In the genomic region with DNA sequence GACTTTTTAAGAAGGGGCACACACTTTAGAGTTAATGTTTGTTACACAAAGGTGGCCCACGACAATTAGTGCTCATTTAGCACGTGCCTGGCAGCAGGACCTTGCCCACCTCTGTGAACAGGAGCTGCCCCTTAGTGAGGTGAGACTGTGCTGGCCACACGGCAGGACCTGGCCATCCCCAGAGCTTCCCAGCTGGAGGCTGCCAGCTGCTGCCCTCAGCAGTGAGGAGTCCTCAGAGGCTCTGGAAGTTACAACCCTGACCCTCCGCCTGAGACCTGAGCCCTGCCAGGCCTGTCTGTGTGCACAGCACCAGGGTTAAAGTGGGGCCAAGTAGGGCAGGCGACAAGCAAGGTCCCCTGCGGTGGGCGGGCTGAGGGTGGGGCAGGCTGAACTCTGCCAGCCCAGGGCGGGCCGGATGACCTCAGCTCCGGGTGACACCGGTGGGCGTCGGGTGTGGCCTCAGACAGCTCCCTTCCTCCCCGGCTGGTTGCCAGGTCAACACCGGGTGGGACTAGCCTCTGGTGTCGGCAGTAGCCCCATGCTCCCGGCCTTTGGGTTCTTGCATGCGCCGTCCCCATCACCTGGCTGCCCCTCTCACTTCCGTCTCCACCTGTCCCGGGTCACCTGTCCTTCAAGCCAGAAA, we compare ENCODE assay signal across 9 cellular contexts. TPM values are rescaled to one million over a fixed set of nuclear protein-coding genes. Genes with fewer than 3 reads are reported as not detected.
DNase-seq lines count a peak whose midpoint lies in the region; ATAC-seq, FAIRE-seq and TF ChIP-seq lines count a peak whose summit lies in the region.
"Had no signal": no experiment of that assay in that cellular context is flagged by ENCODE, and none has a peak within 500 bp of the region (broad histone marks: within the 10 kb centered on the region; RNA-seq: fewer than 3 reads in every experiment).

No MANE protein-coding gene starts in this region.

- H3K4me1 ChIP-seq in OCI-LY1 (ENCODE audit: insufficient read depth, low read length, severe bottlenecking) (peaks cover 16% of the 10 kb centered on the region), pancreas (peaks cover 0 to 8% (median 0%) of the 10 kb centered on the region in 3 donors)

- no peak for FAIRE-seq in pancreas (lab: Jason Lieb, UNC)

- peak; percentile 12 to 31 (median 20) for ATAC-seq in pancreas
- ATAC-seq in GM21529 (IDR thresholded peaks at IDR 0.05; ENCODE audit: unreplicated experiment) = no peak

- DNase-seq in GM03348 (ENCODE audit: low spot score) = peak; percentile 49
- no peak for DNase-seq in fibroblast of pulmonary artery (ENCODE audit: low read depth)
- peak in 5 of 6 donors; percentile 39 to 85 (median 57) for DNase-seq in pancreas
- DNase-seq in NCI-H1436 (lab: John Stamatoyannopoulos, UW) = no peak
- DNase-seq in germinal center (ENCODE audit: low spot score) = no peak
- DNase-seq in NOMO-1 treated with dmso at 0.1 percent for 144 hours (lab: John Stamatoyannopoulos, UW; ENCODE audit: unreplicated experiment) = no peak

- H3K9me2 ChIP-seq in OCI-LY1 (ENCODE audit: low read depth, low read length) = no peaks in the 10 kb centered on the region

- H2AFZ ChIP-seq in OCI-LY1 (ENCODE audit: low read length) = no peak overlapping the region

- H4K20me1 ChIP-seq in OCI-LY1 (ENCODE audit: insufficient read depth, low read length) = no peaks in the 10 kb centered on the region

- H3F3A ChIP-seq in OCI-LY1 (ENCODE audit: insufficient read depth, low read length) = no peaks in the 10 kb centered on the region

- H3K27me3 ChIP-seq in OCI-LY1 (ENCODE audit: insufficient read depth, low read length) = 0 out of 2 replicates have a peak, but pooled peaks cover 3% of the 10 kb centered on the region
- H3K27me3 ChIP-seq in pancreas = no peaks in the 10 kb centered on the region

- H3K4me3 ChIP-seq in OCI-LY1 (ENCODE audit: low read depth, low read length, poor library complexity, severe bottlenecking) (peak overlapping the region; percentile 59), fibroblast of pulmonary artery (replicated peaks; ENCODE audit: low read depth, low read length) (peak overlapping the region; percentile 44), pancreas (peak overlapping the region in 2 of 4 donors; percentile 38 to 47)

- H3K36me3 ChIP-seq in OCI-LY1 (ENCODE audit: insufficient read depth, low read length) (no peaks in the 10 kb centered on the region), pancreas (no peaks in the 10 kb centered on the region)

- no peak for TF ChIP-seq CTCF in OCI-LY1 (IDR thresholded peaks at IDR 0.05; ENCODE audit: low read length)
- TF ChIP-seq CTCF in fibroblast of pulmonary artery (IDR thresholded peaks at IDR 0.05; ENCODE audit: low read length, missing control alignments) = no peak
- no peak for TF ChIP-seq CTCF in pancreas (IDR thresholded peaks at IDR 0.05)

- H3K27ac ChIP-seq in OCI-LY1 (ENCODE audit: low read depth, low read length, poor library complexity, severe bottlenecking) (peak overlapping the region; percentile 56), pancreas (peak overlapping the region; percentile 23 to 70 (median 49))

- peak overlapping the region; percentile 53 for H3K9ac ChIP-seq in OCI-LY1 (ENCODE audit: low read length)

- intact Hi-C loops in pancreas (cut with DNase I) = loop anchor here in 1 of 3 donors (5.0 kb wide), 1 partner anchor 217 kb away; no protein-coding TSS in a partner anchor

- H3K4me2 ChIP-seq in OCI-LY1 (ENCODE audit: low read length) = peak overlapping the region; percentile 72

- no peaks in the 10 kb centered on the region for H3K79me2 ChIP-seq in OCI-LY1 (ENCODE audit: insufficient read depth, low read length)

- H3K9me3 ChIP-seq in OCI-LY1 (ENCODE audit: low read length) (no peaks in the 10 kb centered on the region), pancreas (no peaks in the 10 kb centered on the region)

- WGBS in pancreas, 2 donors = 16 to 18% methylated on average over 19 to 21 of the region's 21 CpGs

RNA-seq across cellular contexts. Expression of gene LBHD2, which starts 9.2 kb away (rescaled TPM):
- not detected for total RNA-seq in pancreas
- not detected for polyA plus RNA-seq in pancreas
- total RNA-seq: mononuclear cell had no signal

RNA-seq across cellular contexts. Expression of gene CDC42BPB, which starts 17.5 kb away (rescaled TPM):
- total RNA-seq in pancreas = 10 to 100 TPM; 27.2 to 45.5 (median 31.0) TPM
- 10 to 100 TPM; 33.5 to 34.5 TPM for polyA plus RNA-seq in pancreas

RNA-seq across cellular contexts. Expression of gene EXOC3L4, which starts 19.7 kb away (rescaled TPM):
- 1 to 10 TPM in 4 of 6 donors, under 1 TPM in 2; 0.63 to 6.2 (median 1.3) TPM for total RNA-seq in pancreas
- polyA plus RNA-seq in pancreas = 1 to 10 TPM; 5.0 to 8.9 TPM
- total RNA-seq: mononuclear cell had no signal

RNA-seq across cellular contexts. Expression of gene TNFAIP2, which starts 48.4 kb away (rescaled TPM):
- 100 to 1,000 TPM in 1 of 6 donors, 10 to 100 TPM in 3, 1 to 10 TPM in 2; 7.0 to 188 (median 27.7) TPM for total RNA-seq in pancreas
- polyA plus RNA-seq in pancreas = 100 to 1,000 TPM; 123 to 288 TPM

Comparison
In these comparisons a context has a peak if more than half of its experiments do, and no peak if none do; other contexts are left out.
1. DNase-seq: peak in GM03348 (single experiment) and pancreas (5 of 6); none in fibroblast of pulmonary artery (single experiment), NCI-H1436 (single experiment), germinal center (single experiment) and NOMO-1 treated with dmso at 0.1 percent for 144 hours (single experiment).